In genomic region chr7:90955641-90956207, GRCh38 we compare ENCODE assay signal across 20 cellular contexts.
DNase-seq lines count a peak whose midpoint lies in the region; ATAC-seq, FAIRE-seq and TF ChIP-seq lines count a peak whose summit lies in the region.
"Had no signal": no experiment of that assay in that cellular context is flagged by ENCODE, and none has a peak within 500 bp of the region (broad histone marks: within the 10 kb centered on the region; RNA-seq: fewer than 3 reads in every experiment).

No MANE protein-coding gene starts in this region.

- no peak for ATAC-seq in right cardiac atrium
- ATAC-seq: stimulated activated naive CD8-positive, alpha-beta T cell treated with anti-CD3 and anti-CD28 coated beads, Interleukin-15, amount 100 ng/mL, for 72 hours had no signal

- peak; percentile 77 for FAIRE-seq in GM12892 (lab: Jason Lieb, UNC)

- intact Hi-C loops in right cardiac atrium (cut with DNase I) = no loop called here

- no peaks in the 10 kb centered on the region for H3K4me1 ChIP-seq in right cardiac atrium (ENCODE audit: control insufficient read depth, insufficient read depth, low read length)

- no peak for TF ChIP-seq POLR2A in GM12892 (IDR thresholded peaks at IDR 0.05; ENCODE audit: low read depth, low read length)

- no peaks in the 10 kb centered on the region for H3K9me3 ChIP-seq in right cardiac atrium (ENCODE audit: control insufficient read depth, low read length)
- H3K9me3 ChIP-seq: left ventricle myocardium inferior, vagina had no signal

- DNase-seq in GM12892 (ENCODE audit: insufficient read length) = no peak
- peak; percentile 93 for DNase-seq in NCI-H187 treated with DMSO at 0.1 percent for 48 hours (lab: John Stamatoyannopoulos, UW)
- DNase-seq in NCI-H748 (lab: John Stamatoyannopoulos, UW; ENCODE audit: unreplicated experiment) = peak; percentile 97
- DNase-seq in left kidney (ENCODE audit: low read depth, low spot score) = peak; percentile 64
- no peak for DNase-seq in GDM1 (lab: John Stamatoyannopoulos, UW)
- DNase-seq in activated CD4-positive, alpha-beta T cell treated with anti-CD3 and anti-CD28 coated beads, Interleukin-2, amount 50 U/mL, for 1 hour = no peak
- no peak for DNase-seq in amygdala (lab: John Stamatoyannopoulos, UW)
- no peak for DNase-seq in right cardiac atrium
- DNase-seq: activated CD4-positive, alpha-beta T cell treated with anti-CD3 and anti-CD28 coated beads, Interleukin-2, amount 10 ng/mL, durations not matched to agents 7 days and 5 days; activated naive CD8-positive, alpha-beta T cell treated with anti-CD3 and anti-CD28 coated beads for 36 hours; activated T-cell treated with anti-CD3 and anti-CD28 coated beads, Interleukin-2, amount 50 U/mL, for 24 hours; AML-193; effector memory CD4-positive, alpha-beta T cell; hypothalamus; Karpas-422; left ventricle myocardium inferior; NCI-H526 treated with DMSO at 0.1 percent for 48 hours; stimulated activated CD4-positive, alpha-beta T cell treated with anti-CD3 and anti-CD28 coated beads, Interleukin-12 subunit alpha, Interleukin-12 subunit beta, amount 100 ng/mL, for 4 hours; stimulated activated naive CD8-positive, alpha-beta T cell treated with anti-CD3 and anti-CD28 coated beads, Interleukin-15, amount 100 ng/mL, for 72 hours had no signal

- H3K4me3 ChIP-seq in right cardiac atrium (ENCODE audit: low read length) = no peak overlapping the region
- H3K4me3 ChIP-seq: left ventricle myocardium inferior, vagina had no signal

- H3K27ac ChIP-seq in right cardiac atrium (ENCODE audit: low read length) = no peak overlapping the region
- H3K27ac ChIP-seq: left ventricle myocardium inferior, vagina had no signal

- 72% methylated on average over 3 of the region's 3 CpGs for WGBS in right cardiac atrium

- H3K27me3 ChIP-seq in right cardiac atrium (ENCODE audit: control insufficient read depth, insufficient read depth) = no peaks in the 10 kb centered on the region
- H3K27me3 ChIP-seq: vagina had no signal

Comparison
In these comparisons a context has a peak if more than half of its experiments do, and no peak if none do; other contexts are left out.
1. DNase-seq: peak in NCI-H187 treated with DMSO at 0.1 percent for 48 hours (single experiment), NCI-H748 (single experiment) and left kidney (single experiment); none in GM12892 (single experiment), GDM1 (single experiment), activated CD4-positive, alpha-beta T cell treated with anti-CD3 and anti-CD28 coated beads, Interleukin-2, amount 50 U/mL, for 1 hour (single experiment), amygdala (0 of 56) and right cardiac atrium (0 of 3).